In genomic region chr1:12464028-12464427, GRCh38 we compare ENCODE assay signal across 17 cellular contexts.
DNase-seq lines count a peak whose midpoint lies in the region; ATAC-seq and TF ChIP-seq lines count a peak whose summit lies in the region.
"Had no signal": no experiment of that assay in that cellular context is flagged by ENCODE, and none has a peak within 500 bp of the region (broad histone marks: within the 10 kb centered on the region; RNA-seq: fewer than 3 reads in every experiment).

No MANE protein-coding gene starts in this region.

- DNase-seq in amniotic epithelial cell (ENCODE audit: low read depth) (peak; percentile 72), heart right ventricle (no peak), osteocyte (ENCODE audit: extremely low spot score, unreplicated experiment) (no peak), NCI-H1694 treated with DMSO at 0.1 percent for 48 hours (lab: John Stamatoyannopoulos, UW) (no peak), Caco-2 (no peak)
- DNase-seq: activated CD4-positive, CD25-positive, alpha-beta regulatory T cell treated with anti-CD3 and anti-CD28 coated beads, Interleukin-2, amount 50 U/mL, for 72 hours; hippocampal formation; nephron progenitor cell; RPMI8226; small intestine had no signal

- H3K9me3 ChIP-seq in heart right ventricle (no peaks in the 10 kb centered on the region), Caco-2 (no peaks in the 10 kb centered on the region)

- TF ChIP-seq CTCF in heart right ventricle (IDR thresholded peaks at IDR 0.05): no peak
- TF ChIP-seq CTCF in osteocyte (IDR thresholded peaks at IDR 0.05): no peak
- TF ChIP-seq CTCF in Caco-2 (IDR thresholded peaks at IDR 0.05; ENCODE audit: insufficient read depth in 1 of 2, low read depth in 1 of 2, low read length in 1 of 2, severe bottlenecking in 1 of 2, unreplicated experiment in 1 of 2): no peak

- H3K4me3 Mint-ChIP-seq in osteocyte (ENCODE audit: unreplicated experiment) (no peak overlapping the region), Caco-2 (ENCODE audit: unreplicated experiment) (no peak overlapping the region)
- H3K4me3 Mint-ChIP-seq: CD14-positive monocyte; central memory CD8-positive, alpha-beta T cell; stimulated activated naive CD8-positive, alpha-beta T cell treated with anti-CD3 and anti-CD28 coated beads, Interleukin-15, Interleukin-2, amounts not matched to agents 100 ng/mL and 50 ng/mL, for 24 hours had no signal

- no TSS peak for BruUV-seq in Caco-2 (replicated peaks; lab: Mats Ljungman, UMichigan)

- H3K27ac ChIP-seq in heart right ventricle: peak overlapping the region in 9 of 10 donors; percentile 4 to 88 (median 55)
- H3K27ac ChIP-seq in urinary bladder (ENCODE audit: low read depth): peak overlapping the region; percentile 16

- H3K4me1 Mint-ChIP-seq in osteocyte (ENCODE audit: unreplicated experiment): peaks cover 58% of the 10 kb centered on the region
- peaks cover 35% of the 10 kb centered on the region for H3K4me1 Mint-ChIP-seq in Caco-2 (ENCODE audit: low read depth, unreplicated experiment)
- H3K4me1 Mint-ChIP-seq: CD14-positive monocyte had no signal

- H3K4me1 ChIP-seq in heart right ventricle: peaks cover 10 to 66% (median 55%) of the 10 kb centered on the region in 9 donors
- no peaks in the 10 kb centered on the region for H3K4me1 ChIP-seq in urinary bladder (ENCODE audit: insufficient read depth)
- H3K4me1 ChIP-seq in Caco-2: peaks cover 38% of the 10 kb centered on the region

- intact Hi-C loops in heart right ventricle (cut with DNase I) (loop anchor here in 1 of 10 donors (5.0 kb wide), 1 partner anchor 57 kb away; no protein-coding TSS in a partner anchor), Caco-2 (cut with micrococcal nuclease; ENCODE audit: unreplicated experiment) (loop anchor here (2.0 to 5.0 kb wide), 2 partner anchors 21 to 153 kb away; partner anchors contain the start of gene DHRS3)

- H3K27me3 ChIP-seq in heart right ventricle: no peaks in the 10 kb centered on the region
- no peaks in the 10 kb centered on the region for H3K27me3 ChIP-seq in Caco-2 (replicated peaks; ENCODE audit: control insufficient read depth, insufficient read depth, low read length)

- H3K9me3 Mint-ChIP-seq in osteocyte (ENCODE audit: unreplicated experiment): no peaks in the 10 kb centered on the region
- no peaks in the 10 kb centered on the region for H3K9me3 Mint-ChIP-seq in Caco-2 (ENCODE audit: unreplicated experiment)
- H3K9me3 Mint-ChIP-seq: activated naive CD4-positive, alpha-beta T cell treated with anti-CD3 and anti-CD28 coated beads, Interleukin-2, amount 50 U/mL, for 72 hours; CD14-positive monocyte; central memory CD8-positive, alpha-beta T cell; stimulated activated naive CD8-positive, alpha-beta T cell treated with anti-CD3 and anti-CD28 coated beads, Interleukin-15, Interleukin-2, amounts not matched to agents 100 ng/mL and 50 ng/mL, for 24 hours had no signal

- H3K36me3 Mint-ChIP-seq in osteocyte (ENCODE audit: unreplicated experiment) (peaks cover 21% of the 10 kb centered on the region), Caco-2 (ENCODE audit: insufficient read depth, unreplicated experiment) (peaks cover 43% of the 10 kb centered on the region)

- H3K4me3 ChIP-seq in heart right ventricle (no peak overlapping the region), urinary bladder (ENCODE audit: low read depth, low read length) (no peak overlapping the region), Caco-2 (ENCODE audit: low read depth, low read length) (no peak overlapping the region)
- H3K4me3 ChIP-seq: GM12878 had no signal

- CTCF ChIA-PET in Caco-2 (lab: Charles Lee): no interaction called here

- ATAC-seq in heart right ventricle: peak in 4 of 8 donors; percentile 6 to 14 (median 12)
- ATAC-seq in HG02870 (IDR thresholded peaks at IDR 0.05; ENCODE audit: unreplicated experiment): no peak
- ATAC-seq: activated naive CD4-positive, alpha-beta T cell treated with anti-CD3 and anti-CD28 coated beads, Interleukin-2, amount 50 U/mL, for 72 hours; GM12878 had no signal

- H3K36me3 ChIP-seq in heart right ventricle (peaks cover 0 to 84% (median 0%) of the 10 kb centered on the region in 9 donors), urinary bladder (ENCODE audit: insufficient read depth) (no peaks in the 10 kb centered on the region), Caco-2 (ENCODE audit: control insufficient read depth, insufficient read depth, low read length) (no peaks in the 10 kb centered on the region; the same call in 1 of the 2 replicates)

- POLR2A ChIA-PET in Caco-2 (lab: Charles Lee): no interaction called here

- H3K27ac Mint-ChIP-seq in osteocyte (ENCODE audit: unreplicated experiment): peak overlapping the region; percentile 14
- no peak overlapping the region for H3K27ac Mint-ChIP-seq in Caco-2 (ENCODE audit: unreplicated experiment)
- H3K27ac Mint-ChIP-seq: CD14-positive monocyte; stimulated activated naive CD8-positive, alpha-beta T cell treated with anti-CD3 and anti-CD28 coated beads, Interleukin-15, Interleukin-2, amounts not matched to agents 100 ng/mL and 50 ng/mL, for 24 hours had no signal

- H3K27me3 Mint-ChIP-seq in osteocyte (ENCODE audit: unreplicated experiment) (no peaks in the 10 kb centered on the region), Caco-2 (ENCODE audit: insufficient read depth, unreplicated experiment) (no peaks in the 10 kb centered on the region)
- H3K27me3 Mint-ChIP-seq: central memory CD8-positive, alpha-beta T cell; stimulated activated naive CD8-positive, alpha-beta T cell treated with anti-CD3 and anti-CD28 coated beads, Interleukin-15, Interleukin-2, amounts not matched to agents 100 ng/mL and 50 ng/mL, for 24 hours had no signal

- WGBS in heart right ventricle, 2 donors: 34 to 46% methylated on average over 3 of the region's 3 CpGs
- WGBS in urinary bladder: 28% methylated on average over 3 of the region's 3 CpGs
